ENCODE assay signal across 8 cellular contexts in genomic region chrX:103686199-103687072, GRCh38. TPM values are rescaled to one million over a fixed set of nuclear protein-coding genes. Genes with fewer than 3 reads are reported as not detected.
A peak's percentile ranks its signal among the peaks of the same experiment; 100 is the strongest.
DNase-seq lines count a peak whose midpoint lies in the region; ATAC-seq and TF ChIP-seq lines count a peak whose summit lies in the region.

A gene with protein sequence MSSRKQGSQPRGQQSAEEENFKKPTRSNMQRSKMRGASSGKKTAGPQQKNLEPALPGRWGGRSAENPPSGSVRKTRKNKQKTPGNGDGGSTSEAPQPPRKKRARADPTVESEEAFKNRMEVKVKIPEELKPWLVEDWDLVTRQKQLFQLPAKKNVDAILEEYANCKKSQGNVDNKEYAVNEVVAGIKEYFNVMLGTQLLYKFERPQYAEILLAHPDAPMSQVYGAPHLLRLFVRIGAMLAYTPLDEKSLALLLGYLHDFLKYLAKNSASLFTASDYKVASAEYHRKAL (minus strand): TSS chrX:103686699. CDS start chrX:103677027, 9,672 bp downstream.

- CTCF ChIA-PET in activated CD4-positive, alpha-beta memory T cell treated with anti-CD3 and anti-CD28 coated beads for 36 hours (lab: Charles Lee), result interaction anchor here (0.6 to 2.0 kb wide), 2 partner anchors 153 to 307 kb away, joined by 3 to 8 read pairs; no protein-coding TSS in a partner anchor

- peak within 1 kb of the TSS in 2 of 4 donors; percentile 40 to 82 for H3K4me3 Mint-ChIP-seq in CD4-positive, CD25-positive, alpha-beta regulatory T cell
- peak within 1 kb of the TSS; percentile 83 for H3K4me3 Mint-ChIP-seq in activated CD4-positive, alpha-beta memory T cell treated with anti-CD3 and anti-CD28 coated beads for 36 hours

- H3K9me3 Mint-ChIP-seq in CD4-positive, CD25-positive, alpha-beta regulatory T cell, result no peaks in the 10 kb centered on the region
- H3K9me3 Mint-ChIP-seq in activated CD4-positive, alpha-beta memory T cell treated with anti-CD3 and anti-CD28 coated beads for 36 hours, result no peaks in the 10 kb centered on the region

- peaks cover 15% of the 10 kb centered on the region for H3K36me3 ChIP-seq in CD4-positive, CD25-positive, alpha-beta regulatory T cell (ENCODE audit: control insufficient read depth, insufficient read depth, low read length)

- DNase-seq in CD4-positive, CD25-positive, alpha-beta regulatory T cell, result peak; percentile 84 to 95 (median 90)
- DNase-seq in NCI-H82 treated with DMSO at 0.1 percent for 48 hours (lab: John Stamatoyannopoulos, UW; ENCODE audit: unreplicated experiment) (peak; percentile 96), ecto neural progenitor cell (ENCODE audit: low spot score) (peak; percentile 94), lower leg skin (ENCODE audit: low spot score in 2 of 2) (peak; percentile 94 to 97)
- DNase-seq in activated CD4-positive, alpha-beta memory T cell treated with anti-CD3 and anti-CD28 coated beads for 36 hours, result peak; percentile 93
- DNase-seq in stimulated activated CD4-positive, alpha-beta T cell treated with anti-CD3 and anti-CD28 coated beads, TNF-alpha, amount 100 ng/mL, for 24 hours (ENCODE audit: low read depth in 3 of 3), result peak; percentile 61 to 80 (median 75)

- no peaks in the 10 kb centered on the region for H3K9me3 ChIP-seq in CD4-positive, CD25-positive, alpha-beta regulatory T cell (ENCODE audit: control insufficient read depth in 2 of 2, low read length in 2 of 2)

- H3K4me1 ChIP-seq in CD4-positive, CD25-positive, alpha-beta regulatory T cell (ENCODE audit: control insufficient read depth, insufficient read depth, low read length, poor library complexity, severe bottlenecking), result peaks cover 7% of the 10 kb centered on the region

- intact Hi-C loops in activated CD4-positive, alpha-beta memory T cell treated with anti-CD3 and anti-CD28 coated beads for 36 hours (cut with micrococcal nuclease), result loop anchor here (1.0 to 10.0 kb wide), 11 partner anchors 58 to 1032 kb away; partner anchors contain the start of genes BEX2, FAM199X, GPRASP1 and RAB9B
- intact Hi-C loops in lower leg skin (cut with DNase I; ENCODE audit: low total_unique reads), result no loop called here

- H3K27me3 Mint-ChIP-seq in CD4-positive, CD25-positive, alpha-beta regulatory T cell, result no peaks in the 10 kb centered on the region
- no peaks in the 10 kb centered on the region for H3K27me3 Mint-ChIP-seq in activated CD4-positive, alpha-beta memory T cell treated with anti-CD3 and anti-CD28 coated beads for 36 hours

- peak within 1 kb of the TSS; percentile 98 for H3K27ac ChIP-seq in CD4-positive, CD25-positive, alpha-beta regulatory T cell (ENCODE audit: insufficient read depth, low read length, poor library complexity, severe bottlenecking)

- peak in 1 of 2 donors; percentile 80 for TF ChIP-seq POLR2A in lower leg skin (IDR thresholded peaks at IDR 0.05)

- H3K36me3 Mint-ChIP-seq in CD4-positive, CD25-positive, alpha-beta regulatory T cell, result peaks cover 8% of the 10 kb centered on the region
- peaks cover 18% of the 10 kb centered on the region for H3K36me3 Mint-ChIP-seq in activated CD4-positive, alpha-beta memory T cell treated with anti-CD3 and anti-CD28 coated beads for 36 hours

- peak; percentile 88 to 90 for ATAC-seq in CD4-positive, CD25-positive, alpha-beta regulatory T cell (ENCODE audit: low read depth in 2 of 2)
- ATAC-seq in GM19438 (IDR thresholded peaks at IDR 0.05; ENCODE audit: low read depth, unreplicated experiment) (peak; percentile 87), HG03575 (IDR thresholded peaks at IDR 0.05; ENCODE audit: extremely low read depth, insufficient number of reproducible peaks, low FRiP score, unreplicated experiment) (peak; percentile 87)

- peak within 1 kb of the TSS in 2 of 3 donors; percentile 16 to 67 for H3K27ac Mint-ChIP-seq in CD4-positive, CD25-positive, alpha-beta regulatory T cell
- peak within 1 kb of the TSS; percentile 90 for H3K27ac Mint-ChIP-seq in activated CD4-positive, alpha-beta memory T cell treated with anti-CD3 and anti-CD28 coated beads for 36 hours

- 1 to 22% methylated on average over 23 to 37 of the region's 37 CpGs for WGBS in lower leg skin, 2 donors

- H3K4me3 ChIP-seq in CD4-positive, CD25-positive, alpha-beta regulatory T cell (ENCODE audit: low read depth, low read length), result peak within 1 kb of the TSS; percentile 95
- H3K4me3 ChIP-seq in lower leg skin (ENCODE audit: low read depth, poor library complexity, severe bottlenecking), result peak within 1 kb of the TSS; percentile 32

- no peaks in the 10 kb centered on the region for H3K27me3 ChIP-seq in CD4-positive, CD25-positive, alpha-beta regulatory T cell (ENCODE audit: control insufficient read depth, insufficient read depth, low read length)

- TF ChIP-seq CTCF in lower leg skin (IDR thresholded peaks at IDR 0.05), result no peak

- H3K4me1 Mint-ChIP-seq in CD4-positive, CD25-positive, alpha-beta regulatory T cell, result peaks cover 0 to 12% (median 2%) of the 10 kb centered on the region in 4 donors
- peaks cover 9% of the 10 kb centered on the region for H3K4me1 Mint-ChIP-seq in activated CD4-positive, alpha-beta memory T cell treated with anti-CD3 and anti-CD28 coated beads for 36 hours (ENCODE audit: low read depth)

- POLR2A ChIA-PET in activated CD4-positive, alpha-beta memory T cell treated with anti-CD3 and anti-CD28 coated beads for 36 hours (lab: Charles Lee), result interaction anchor here (0.7 to 1.8 kb wide), 2 partner anchors 233 to 474 kb away, joined by 6 read pairs; no protein-coding TSS in a partner anchor

RNA-seq across cellular contexts. Expression of the gene that starts here (rescaled TPM):
- total RNA-seq in CD4-positive, CD25-positive, alpha-beta regulatory T cell, result 176 TPM
- 10 to 100 TPM; 61.9 to 93.3 (median 77.8) TPM for polyA plus RNA-seq in CD4-positive, CD25-positive, alpha-beta regulatory T cell
- total RNA-seq in activated CD4-positive, alpha-beta memory T cell treated with anti-CD3 and anti-CD28 coated beads for 36 hours, result 100 to 1,000 TPM; 184 to 191 TPM
- total RNA-seq in lower leg skin, result 100 to 1,000 TPM; 150 to 203 (median 193) TPM

Comparison
In these comparisons a context has a peak if more than half of its experiments do, and no peak if none do; other contexts are left out.
1. Peak in every context shown above with its lines: DNase-seq, ATAC-seq, H3K4me3 ChIP-seq and H3K27ac ChIP-seq.